ENCODE assay signal across 13 cellular contexts in genomic region chr9:23822331-23823169, GRCh38. TPM values are rescaled to one million over a fixed set of nuclear protein-coding genes. Genes with fewer than 3 reads are reported as not detected.
A peak's percentile ranks its signal among the peaks of the same experiment; 100 is the strongest.
DNase-seq lines count a peak whose midpoint lies in the region; ATAC-seq and TF ChIP-seq lines count a peak whose summit lies in the region.
"Had no signal": no experiment of that assay in that cellular context is flagged by ENCODE, and none has a peak within 500 bp of the region (broad histone marks: within the 10 kb centered on the region; RNA-seq: fewer than 3 reads in every experiment).

No MANE protein-coding gene starts in this region.

- no peak overlapping the region for H4K8ac ChIP-seq in mesendoderm (ENCODE audit: low read depth, low read length)

- H3K36me3 ChIP-seq in left ventricle myocardium inferior (no peaks in the 10 kb centered on the region), mesendoderm (ENCODE audit: control insufficient read depth, insufficient read depth, low read length) (no peaks in the 10 kb centered on the region), ascending aorta (no peaks in the 10 kb centered on the region)
- H3K36me3 ChIP-seq: heart left ventricle had no signal

- POLR2A ChIA-PET in MCF 10A (lab: Yijun Ruan, JAX): interaction anchor here (1.2 to 2.4 kb wide), 3 partner anchors 10 to 53 kb away, joined by 3 to 9 read pairs (median 6); no protein-coding TSS in a partner anchor

- H4K5ac ChIP-seq in mesendoderm (ENCODE audit: low read length): no peak overlapping the region

- no CpG with 5 or more reads among the region's 46 CpGs for WGBS in mesendoderm (ENCODE audit: extremely low coverage, insufficient coverage, low lambda C conversion rate)

- H3K23ac ChIP-seq in mesendoderm (ENCODE audit: low read length): no peak overlapping the region

- H3K56ac ChIP-seq in mesendoderm (ENCODE audit: low read length): no peak overlapping the region

- CTCF ChIA-PET in MCF 10A (lab: Yijun Ruan, JAX): interaction anchor here (1.0 kb wide), 1 partner anchor 123 kb away, joined by 3 read pairs; no protein-coding TSS in a partner anchor

- H3K4me2 ChIP-seq in mesendoderm (ENCODE audit: low read length): peak overlapping the region; percentile 69

- H2BK120ac ChIP-seq in mesendoderm (ENCODE audit: low read depth, low read length): no peak overlapping the region

- H3K27me3 ChIP-seq in left ventricle myocardium inferior (ENCODE audit: low read depth) (peaks cover 100% of the 10 kb centered on the region), mesendoderm (ENCODE audit: insufficient read depth, low read length, poor library complexity) (peaks cover 21% of the 10 kb centered on the region), ascending aorta (peaks cover 13% of the 10 kb centered on the region)

- intact Hi-C loops in left ventricle myocardium inferior (cut with micrococcal nuclease): no loop called here
- intact Hi-C loops in cardiac septum (cut with DNase I): no loop called here
- intact Hi-C loops in MCF 10A (cut with micrococcal nuclease): loop anchor here (10.0 kb wide), 4 partner anchors 138 to 1852 kb away; partner anchors contain the start of gene TUSC1
- intact Hi-C loops in ascending aorta (cut with DNase I): no loop called here

- H3K9me3 ChIP-seq in left ventricle myocardium inferior (replicated peaks): no peaks in the 10 kb centered on the region
- H3K9me3 ChIP-seq in ascending aorta: no peaks in the 10 kb centered on the region
- H3K9me3 ChIP-seq: heart left ventricle had no signal

- no peak overlapping the region for H3K27ac Mint-ChIP-seq in MCF 10A (ENCODE audit: low read depth, unreplicated experiment)
- H3K27ac Mint-ChIP-seq: CD4-positive, CD25-positive, alpha-beta regulatory T cell had no signal

- H3K27ac ChIP-seq in left ventricle myocardium inferior (replicated peaks) (no peak overlapping the region), mesendoderm (ENCODE audit: low read depth, low read length) (no peak overlapping the region), ascending aorta (no peak overlapping the region)
- H3K27ac ChIP-seq: heart left ventricle had no signal

- H3K4ac ChIP-seq in mesendoderm (ENCODE audit: low read depth, low read length): no peak overlapping the region

- no peak overlapping the region for H3K9ac ChIP-seq in mesendoderm (ENCODE audit: low read length)

- no peak overlapping the region for H2AK5ac ChIP-seq in mesendoderm (ENCODE audit: low read length)

- no peak overlapping the region for H2BK15ac ChIP-seq in mesendoderm (replicated peaks; ENCODE audit: low read depth)

- no peaks in the 10 kb centered on the region for H3K36me3 Mint-ChIP-seq in MCF 10A (ENCODE audit: insufficient read depth, unreplicated experiment)
- H3K36me3 Mint-ChIP-seq: CD4-positive, CD25-positive, alpha-beta regulatory T cell had no signal

- peak overlapping the region; percentile 89 for H3K4me3 Mint-ChIP-seq in MCF 10A (ENCODE audit: unreplicated experiment)
- H3K4me3 Mint-ChIP-seq: CD4-positive, CD25-positive, alpha-beta regulatory T cell had no signal

- H3K4me1 ChIP-seq in left ventricle myocardium inferior: peaks cover 47% of the 10 kb centered on the region
- H3K4me1 ChIP-seq in mesendoderm (ENCODE audit: control insufficient read depth, low read depth, low read length): peaks cover 12% of the 10 kb centered on the region
- H3K4me1 ChIP-seq in ascending aorta: no peaks in the 10 kb centered on the region

- H3K4me3 ChIP-seq in left ventricle myocardium inferior (peak overlapping the region; percentile 65), mesendoderm (ENCODE audit: low read length) (no peak overlapping the region), ascending aorta (peak overlapping the region in 1 of 2 donors; percentile 58)

- DNase-seq in left ventricle myocardium inferior: no peak
- no peak for DNase-seq in cardiac septum (ENCODE audit: low spot score)
- DNase-seq in MCF 10A (ENCODE audit: unreplicated experiment): no peak
- peak; percentile 37 for DNase-seq in mesendoderm
- DNase-seq in iPS-NIHi7 (ENCODE audit: extremely low spot score): no peak
- DNase-seq in ascending aorta (ENCODE audit: low spot score in 2 of 2): no peak
- no peak for DNase-seq in H4 (ENCODE audit: low spot score)
- DNase-seq: CD4-positive, CD25-positive, alpha-beta regulatory T cell; midbrain; NCI-H2029 treated with DMSO at 0.1 percent for 48 hours had no signal

- H3K9me3 Mint-ChIP-seq in MCF 10A (ENCODE audit: unreplicated experiment): no peaks in the 10 kb centered on the region

- peaks cover 9% of the 10 kb centered on the region for H3K79me2 ChIP-seq in mesendoderm (ENCODE audit: control insufficient read depth, insufficient read depth, low read length)

- no peaks in the 10 kb centered on the region for H3K27me3 Mint-ChIP-seq in MCF 10A (ENCODE audit: insufficient read depth, unreplicated experiment)

- H3K18ac ChIP-seq in mesendoderm (ENCODE audit: low read length): no peak overlapping the region

- H3K4me1 Mint-ChIP-seq in MCF 10A (ENCODE audit: insufficient read depth, unreplicated experiment): peaks cover 10% of the 10 kb centered on the region
- H3K4me1 Mint-ChIP-seq: CD4-positive, CD25-positive, alpha-beta regulatory T cell had no signal

- peaks cover 2% of the 10 kb centered on the region for H3K79me1 ChIP-seq in mesendoderm (ENCODE audit: low read length)

- BruUV-seq in MCF 10A (replicated peaks; lab: Mats Ljungman, UMichigan): no TSS peak

- no peak overlapping the region for H2BK5ac ChIP-seq in mesendoderm (ENCODE audit: low read length)

- TF ChIP-seq CTCF in left ventricle myocardium inferior (IDR thresholded peaks at IDR 0.05; ENCODE audit: borderline replicate concordance): no peak
- TF ChIP-seq CTCF in MCF 10A (IDR thresholded peaks at IDR 0.05; ENCODE audit: unreplicated experiment): no peak
- TF ChIP-seq CTCF in ascending aorta (IDR thresholded peaks at IDR 0.05): no peak

- ATAC-seq in GM18517 (IDR thresholded peaks at IDR 0.05; ENCODE audit: unreplicated experiment): no peak
- ATAC-seq: heart left ventricle had no signal

RNA-seq across cellular contexts. Expression of gene ELAVL2, which starts 3.5 kb away (rescaled TPM):
- total RNA-seq in left ventricle myocardium inferior: 0.08 TPM
- total RNA-seq in cardiac septum: 0.32 TPM
- total RNA-seq in MCF 10A (2022): 1.6 and 6.0 TPM in 2 replicates
- 5.2 TPM for polyA plus RNA-seq in mesendoderm (2013, experiment 1 of 2)
- 4.8 TPM for polyA plus RNA-seq in mesendoderm (2013, experiment 2 of 2)
- not detected for total RNA-seq in ascending aorta
- 6.2 and 35.2 TPM in 2 replicates for total RNA-seq in H4 (2014; rRNA removed; shearing (Covaris generic))
- total RNA-seq: CD4-positive, CD25-positive, alpha-beta regulatory T cell had no signal
- polyA plus RNA-seq: aorta; CD4-positive, CD25-positive, alpha-beta regulatory T cell; heart left ventricle had no signal
